In genomic region chr4:186473933-186474332, GRCh38 we compare ENCODE assay signal across 32 cellular contexts.
"Had no signal": no experiment of that assay in that cellular context is flagged by ENCODE, and none has a peak within 500 bp of the region (broad histone marks: within the 10 kb centered on the region; RNA-seq: fewer than 3 reads in every experiment).

No MANE protein-coding gene starts in this region.

- H3K27me3 ChIP-seq: ascending aorta, cardiac muscle cell, Peyer's patch, SJSA1 had no signal

- ATAC-seq: activated CD8-positive, alpha-beta T cell treated with anti-CD3 and anti-CD28 coated beads, Interleukin-2, amount 10 ng/mL, durations not matched to agents 7 days and 5 days; PC-3 had no signal

- H3K27ac Mint-ChIP-seq: activated CD4-positive, alpha-beta T cell treated with anti-CD3 and anti-CD28 coated beads, Interleukin-2, amount 10 ng/mL, durations not matched to agents 24 days and 14 days; activated CD8-positive, alpha-beta T cell treated with anti-CD3 and anti-CD28 coated beads, Interleukin-2, amount 10 ng/mL, durations not matched to agents 7 days and 5 days; activated naive CD4-positive, alpha-beta T cell treated with anti-CD3 and anti-CD28 coated beads, Interleukin-2, amount 50 U/mL, for 24 hours; activated naive CD8-positive, alpha-beta T cell treated with anti-CD3 and anti-CD28 coated beads, Interleukin-2, amount 10 ng/mL, durations not matched to agents 7 days and 5 days; activated T-cell treated with anti-CD3 and anti-CD28 coated beads, Interleukin-2, amount 50 U/mL, for 24 hours; activated T-helper 2 cell treated with anti-CD3 and anti-CD28 coated beads, Interferon-gamma antibody, Interleukin-2, Interleukin-4, amounts not matched to agents 10 μg/mL and 5 μg/mL and 100 μg/mL, durations not matched to agents 14 hours and 24 hours and 36 hours; T-helper 1 cell treated with Interleukin-12 subunit alpha and Interleukin-12 subunit beta and Interleukin-4 antibody, amounts not matched to agents 30 μg/mL and 1 μg/mL, for 36 hours; T-helper 2 cell treated with Interferon-gamma antibody and Interleukin-4, amounts not matched to agents 5 μg/mL and 100 μg/mL, for 36 hours had no signal

- H3K27ac ChIP-seq: ascending aorta, cardiac muscle cell, Peyer's patch, SJSA1 had no signal

- H3K4me2 ChIP-seq: SK-N-SH had no signal

- H3K9me3 Mint-ChIP-seq: activated CD4-positive, alpha-beta T cell treated with anti-CD3 and anti-CD28 coated beads, Interleukin-2, amount 10 ng/mL, durations not matched to agents 24 days and 14 days; activated naive CD4-positive, alpha-beta T cell treated with anti-CD3 and anti-CD28 coated beads, Interleukin-2, amount 50 U/mL, for 24 hours; activated T-cell treated with anti-CD3 and anti-CD28 coated beads, Interleukin-2, amount 50 U/mL, for 24 hours; activated T-helper 2 cell treated with anti-CD3 and anti-CD28 coated beads, Interferon-gamma antibody, Interleukin-2, Interleukin-4, amounts not matched to agents 10 μg/mL and 5 μg/mL and 100 μg/mL, durations not matched to agents 14 hours and 24 hours and 36 hours; T-helper 1 cell treated with Interleukin-12 subunit alpha and Interleukin-12 subunit beta and Interleukin-4 antibody, amounts not matched to agents 30 μg/mL and 1 μg/mL, for 36 hours; T-helper 2 cell treated with Interferon-gamma antibody and Interleukin-4, amounts not matched to agents 5 μg/mL and 100 μg/mL, for 36 hours had no signal

- DNase-seq: activated CD4-positive, alpha-beta T cell treated with anti-CD3 and anti-CD28 coated beads, Interleukin-2, amount 10 ng/mL, durations not matched to agents 24 days and 14 days; activated CD4-positive, alpha-beta T cell treated with anti-CD3 and anti-CD28 coated beads, Interleukin-2, amount 50 U/mL, for 48 hours; activated CD8-positive, alpha-beta T cell treated with anti-CD3 and anti-CD28 coated beads, Interleukin-2, amount 10 ng/mL, durations not matched to agents 7 days and 5 days; activated gamma-delta T cell; activated naive CD4-positive, alpha-beta T cell treated with Interleukin-2 at 50 U/mL for 16 hours; activated naive CD8-positive, alpha-beta T cell treated with anti-CD3 and anti-CD28 coated beads, Interleukin-2, amount 10 ng/mL, durations not matched to agents 7 days and 5 days; activated T-cell treated with anti-CD3 and anti-CD28 coated beads, Interleukin-2, amount 50 U/mL, for 24 hours; amygdala; MM.1S; MV-4-11; NCI-H1092; NCI-H1436 treated with DMSO at 0.1 percent for 48 hours; NCI-H187; NCI-H2029 treated with DMSO at 0.1 percent for 48 hours; NCI-H2107; NCI-H2171; NCI-H510A; NCI-H748 treated with DMSO at 0.1 percent for 48 hours; NK-92 treated with Interleukin-12 subunit alpha and Interleukin-12 subunit beta, amount 100 ng/mL, for 24 hours; PC-3; Peyer's patch; RPMI8226; SHP77 treated with DMSO at 0.1 percent for 48 hours; SK-N-SH had no signal

- H3K36me3 ChIP-seq: ascending aorta, cardiac muscle cell, Peyer's patch, SJSA1 had no signal

- H3K4me1 ChIP-seq: ascending aorta, Peyer's patch had no signal

- H3K4me3 ChIP-seq: ascending aorta, cardiac muscle cell, Peyer's patch, SJSA1 had no signal

- H3K4me3 Mint-ChIP-seq: activated CD4-positive, alpha-beta T cell treated with anti-CD3 and anti-CD28 coated beads, Interleukin-2, amount 10 ng/mL, durations not matched to agents 24 days and 14 days; activated CD8-positive, alpha-beta T cell treated with anti-CD3 and anti-CD28 coated beads, Interleukin-2, amount 10 ng/mL, durations not matched to agents 7 days and 5 days; activated naive CD4-positive, alpha-beta T cell treated with anti-CD3 and anti-CD28 coated beads, Interleukin-2, amount 50 U/mL, for 24 hours; activated naive CD8-positive, alpha-beta T cell treated with anti-CD3 and anti-CD28 coated beads, Interleukin-2, amount 10 ng/mL, durations not matched to agents 7 days and 5 days; activated T-cell treated with anti-CD3 and anti-CD28 coated beads, Interleukin-2, amount 50 U/mL, for 24 hours; central memory CD8-positive, alpha-beta T cell; T-helper 1 cell treated with Interleukin-12 subunit alpha and Interleukin-12 subunit beta and Interleukin-4 antibody, amounts not matched to agents 30 μg/mL and 1 μg/mL, for 36 hours; T-helper 2 cell treated with Interferon-gamma antibody and Interleukin-4, amounts not matched to agents 5 μg/mL and 100 μg/mL, for 36 hours had no signal

- H3K9me3 ChIP-seq: ascending aorta, Peyer's patch, SJSA1, SK-N-SH had no signal

- H3K4me1 Mint-ChIP-seq: activated CD4-positive, alpha-beta T cell treated with anti-CD3 and anti-CD28 coated beads, Interleukin-2, amount 10 ng/mL, durations not matched to agents 24 days and 14 days; activated naive CD4-positive, alpha-beta T cell treated with anti-CD3 and anti-CD28 coated beads, Interleukin-2, amount 50 U/mL, for 24 hours; activated naive CD8-positive, alpha-beta T cell treated with anti-CD3 and anti-CD28 coated beads, Interleukin-2, amount 10 ng/mL, durations not matched to agents 7 days and 5 days; central memory CD8-positive, alpha-beta T cell had no signal

- H3K9ac ChIP-seq: SK-N-SH had no signal

- H3K36me3 Mint-ChIP-seq: activated naive CD8-positive, alpha-beta T cell treated with anti-CD3 and anti-CD28 coated beads, Interleukin-2, amount 10 ng/mL, durations not matched to agents 7 days and 5 days had no signal

- H3K27me3 Mint-ChIP-seq: activated CD4-positive, alpha-beta T cell treated with anti-CD3 and anti-CD28 coated beads, Interleukin-2, amount 10 ng/mL, durations not matched to agents 24 days and 14 days; activated naive CD8-positive, alpha-beta T cell treated with anti-CD3 and anti-CD28 coated beads, Interleukin-2, amount 10 ng/mL, durations not matched to agents 7 days and 5 days; central memory CD8-positive, alpha-beta T cell had no signal
